In the genomic region with DNA sequence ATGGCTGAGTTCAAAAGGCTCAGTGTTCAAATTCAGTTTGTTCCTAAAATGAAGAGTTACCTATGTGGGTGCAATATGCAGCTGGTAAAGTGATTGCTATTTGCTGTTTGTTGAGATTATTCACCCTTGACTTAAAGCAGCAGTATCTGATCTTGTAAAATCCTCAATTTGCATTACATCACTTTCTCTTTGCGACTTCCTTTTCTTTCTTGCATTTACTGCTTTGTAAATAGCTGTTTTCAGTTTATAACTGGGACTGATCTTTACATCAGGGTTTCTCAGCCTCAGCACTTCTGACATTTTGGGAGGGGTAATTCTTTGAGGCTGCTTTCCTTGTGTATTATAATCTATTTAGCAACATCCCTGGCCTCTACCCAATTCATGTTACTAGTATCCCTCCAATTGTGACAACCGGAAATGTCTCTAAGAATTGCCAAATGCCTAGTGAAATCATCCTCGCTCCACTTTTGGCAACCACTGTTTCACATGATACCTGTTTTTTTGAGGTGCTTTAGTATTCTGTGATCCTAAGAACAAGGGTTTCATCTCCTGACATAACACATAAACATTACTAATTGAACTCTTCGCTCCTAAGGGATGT, we compare ENCODE assay signal across 14 cellular contexts. TPM values are rescaled to one million over a fixed set of nuclear protein-coding genes. Genes with fewer than 3 reads are reported as not detected.
A peak's percentile ranks its signal among the peaks of the same experiment; 100 is the strongest.
DNase-seq lines count a peak whose midpoint lies in the region; ATAC-seq and TF ChIP-seq lines count a peak whose summit lies in the region.
"Had no signal": no experiment of that assay in that cellular context is flagged by ENCODE, and none has a peak within 500 bp of the region (broad histone marks: within the 10 kb centered on the region; RNA-seq: fewer than 3 reads in every experiment).

No MANE protein-coding gene starts in this region.

- H3K4me3 ChIP-seq in GM23338 (no peak overlapping the region), Panc1 (ENCODE audit: low read depth in 2 of 2, low read length in 2 of 2) (no peak overlapping the region)
- H3K4me3 ChIP-seq: pancreas had no signal

- TF ChIP-seq CTCF in GM23338 (conservative IDR thresholded peaks at IDR 0.05; ENCODE audit: low read depth in 2 of 2) (no peak), Panc1 (IDR thresholded peaks at IDR 0.05) (no peak)

- TSS peak; percentile 37 for BruUV-seq in Panc1 (replicated peaks; lab: Mats Ljungman, UMichigan)

- DNase-seq in SKM-1 treated with dmso at 0.1 percent for 144 hours (lab: John Stamatoyannopoulos, UW; ENCODE audit: unreplicated experiment) (peak; percentile 52), SKM-1 (lab: John Stamatoyannopoulos, UW; ENCODE audit: unreplicated experiment) (no peak), GM23338 (ENCODE audit: low spot score) (no peak), Panc1 (ENCODE audit: low read depth, low spot score) (no peak), naive B cell (no peak), NCI-H187 treated with DMSO at 0.1 percent for 48 hours (lab: John Stamatoyannopoulos, UW) (no peak), NCI-H524 treated with DMSO at 0.1 percent for 48 hours (lab: John Stamatoyannopoulos, UW) (no peak)
- DNase-seq: caudate nucleus, COR-L47, NCI-H2029 treated with DMSO at 0.1 percent for 48 hours, NCI-H774, pancreas had no signal

- H3K36me3 ChIP-seq in GM23338 (ENCODE audit: insufficient read depth) (no peaks in the 10 kb centered on the region), Panc1 (ENCODE audit: control insufficient read depth, insufficient read depth, low read length) (peaks cover 21% of the 10 kb centered on the region)

- ATAC-seq in GM23338: no peak
- ATAC-seq in Panc1: no peak
- ATAC-seq in naive B cell (ENCODE audit: low read depth in 2 of 2): peak in 1 of 2 donors; percentile 57
- no peak for ATAC-seq in GM18870 (IDR thresholded peaks at IDR 0.05; ENCODE audit: unreplicated experiment)
- ATAC-seq: pancreas had no signal

- no peaks in the 10 kb centered on the region for H3K4me1 Mint-ChIP-seq in GM23338
- H3K4me1 Mint-ChIP-seq in naive B cell: peaks cover 0 to 4% (median 0%) of the 10 kb centered on the region in 3 donors

- H3K36me3 Mint-ChIP-seq in GM23338 (ENCODE audit: low read depth) (no peaks in the 10 kb centered on the region; the same call in 2 of the 3 replicates), naive B cell (peaks cover 0 to 15% of the 10 kb centered on the region in 2 donors)

- H3K9me3 ChIP-seq in Panc1 (ENCODE audit: control insufficient read depth, insufficient read depth, low read depth, low read length): no peaks in the 10 kb centered on the region
- H3K9me3 ChIP-seq: pancreas had no signal

- H3K27ac Mint-ChIP-seq in GM23338: no peak overlapping the region
- H3K27ac Mint-ChIP-seq in naive B cell: peak overlapping the region in 4 of 6 donors; percentile 39 to 75 (median 48)
- H3K27ac Mint-ChIP-seq: activated naive CD8-positive, alpha-beta T cell had no signal

- H2AFZ ChIP-seq in GM23338: no peak overlapping the region

- CTCF ChIA-PET in Panc1 (lab: Charles Lee): no interaction called here

- 0 out of 2 replicates have a peak overlapping the region, but pooled peaks have one; percentile 16 for H3K27ac ChIP-seq in GM23338 (ENCODE audit: low read depth)
- no peak overlapping the region for H3K27ac ChIP-seq in Panc1 (ENCODE audit: low read length)
- H3K27ac ChIP-seq: pancreas had no signal

- intact Hi-C loops in Panc1 (cut with micrococcal nuclease; ENCODE audit: unreplicated experiment): no loop called here

- H3K27me3 ChIP-seq in GM23338 (ENCODE audit: insufficient read depth) (no peaks in the 10 kb centered on the region), Panc1 (ENCODE audit: control insufficient read depth, insufficient read depth, low read length) (no peaks in the 10 kb centered on the region)
- H3K27me3 ChIP-seq: pancreas had no signal

- H3K4me3 Mint-ChIP-seq in GM23338 (no peak overlapping the region), naive B cell (no peak overlapping the region)
- H3K4me3 Mint-ChIP-seq: activated naive CD8-positive, alpha-beta T cell had no signal

- H3K9me3 Mint-ChIP-seq in GM23338 (no peaks in the 10 kb centered on the region), naive B cell (no peaks in the 10 kb centered on the region)

- no peaks in the 10 kb centered on the region for H3K9me2 ChIP-seq in GM23338 (ENCODE audit: insufficient read depth)

- POLR2A ChIA-PET in Panc1 (lab: Charles Lee): no interaction called here

- H3K4me1 ChIP-seq in GM23338 (ENCODE audit: insufficient read depth) (no peaks in the 10 kb centered on the region), Panc1 (ENCODE audit: control insufficient read depth, insufficient read depth, low read length) (peaks cover 6% of the 10 kb centered on the region; the same call in 1 of the 2 replicates)
- H3K4me1 ChIP-seq: pancreas had no signal

- in situ Hi-C loops in Panc1 (cut with HindIII; ENCODE audit: low pct_unique_long_range_greater_than_20kb, low sequenced_read_pairs): no loop called here

- H3K79me2 ChIP-seq in GM23338 (replicated peaks; ENCODE audit: insufficient read depth): no peaks in the 10 kb centered on the region

- no peaks in the 10 kb centered on the region; the same call in 1 of the 2 replicates for H4K20me1 ChIP-seq in GM23338 (replicated peaks; ENCODE audit: insufficient read depth)

- H3F3A ChIP-seq in GM23338 (replicated peaks; ENCODE audit: low read depth): no peaks in the 10 kb centered on the region

- H3K27me3 Mint-ChIP-seq in GM23338 (ENCODE audit: insufficient read depth, low read depth, poor library complexity): peaks cover 2% of the 10 kb centered on the region
- H3K27me3 Mint-ChIP-seq in naive B cell: no peaks in the 10 kb centered on the region
- H3K27me3 Mint-ChIP-seq: activated naive CD8-positive, alpha-beta T cell had no signal

- no peak overlapping the region for H3K4me2 ChIP-seq in GM23338

TF ChIP-seq in GM23338, 12 proteins besides CTCF, POLR2A, EP300 and RAD21:
- no peak for TF ChIP-seq JUNB (IDR thresholded peaks at IDR 0.05; ENCODE audit: unreplicated experiment)
- no peak for TF ChIP-seq EZH2 (IDR thresholded peaks at IDR 0.05; ENCODE audit: low read depth, unreplicated experiment)

RNA-seq across cellular contexts. Expression of a gene that starts 12.1 kb away (rescaled TPM):
- total RNA-seq in GM23338 (2014; rRNA removed; shearing (Covaris generic)): 42.5 and 62.7 TPM in 2 replicates
- polyA plus RNA-seq in GM23338 (2016; fragmentation: Nextera tagmentation; extraction: Ambion mirVana) (34.9 and 35.1 TPM in 2 replicates), naive B cell (ENCODE audit: low read depth in 6 of 6) (10 to 100 TPM; 19.0 to 32.5 (median 23.6) TPM)
- total RNA-seq in Panc1 (2021; ENCODE audit: unreplicated experiment): 38.0 TPM
- polyA plus RNA-seq in Panc1 (2012; ENCODE audit: insufficient read length): 32.6 TPM
